In the genomic region with DNA sequence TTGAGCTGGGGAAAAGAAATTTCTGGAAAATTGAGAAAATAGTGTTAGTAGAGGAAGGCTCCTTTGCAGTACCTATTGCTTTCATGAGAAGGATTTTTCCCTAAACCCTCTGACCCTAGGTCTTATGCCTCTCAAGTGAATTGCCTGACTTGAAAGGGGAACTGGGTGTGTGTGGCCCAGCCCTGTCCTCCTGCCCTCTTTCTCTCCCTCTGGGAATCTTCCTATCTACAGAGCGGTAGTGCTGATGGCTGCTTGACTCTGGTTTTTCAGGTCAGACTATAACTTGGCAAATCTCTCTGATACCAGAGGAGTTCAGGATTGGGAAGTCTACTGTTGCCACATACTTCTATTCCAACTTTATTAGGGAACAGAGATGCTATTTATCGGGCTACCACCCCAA, we compare ENCODE assay signal across 18 cellular contexts. TPM values are rescaled to one million over a fixed set of nuclear protein-coding genes. Genes with fewer than 3 reads are reported as not detected.
DNase-seq lines count a peak whose midpoint lies in the region; ATAC-seq and TF ChIP-seq lines count a peak whose summit lies in the region.
"Had no signal": no experiment of that assay in that cellular context is flagged by ENCODE, and none has a peak within 500 bp of the region (broad histone marks: within the 10 kb centered on the region; RNA-seq: fewer than 3 reads in every experiment).

No MANE protein-coding gene starts in this region.

- H3K9me2 ChIP-seq in GM23338 (ENCODE audit: insufficient read depth), result no peaks in the 10 kb centered on the region

- H3K4me1 Mint-ChIP-seq in GM23338 (peaks cover 65% of the 10 kb centered on the region), nephron progenitor cell (peaks cover 63% of the 10 kb centered on the region)
- H3K4me1 Mint-ChIP-seq: CD4-positive, alpha-beta memory T cell had no signal

- peaks cover 2% of the 10 kb centered on the region for H3K27me3 Mint-ChIP-seq in GM23338 (ENCODE audit: insufficient read depth, low read depth, poor library complexity)
- H3K27me3 Mint-ChIP-seq in nephron progenitor cell (ENCODE audit: low read depth, poor library complexity), result no peaks in the 10 kb centered on the region

- H3K4me2 ChIP-seq in GM23338, result no peak overlapping the region

- no peak overlapping the region for H3K4me3 Mint-ChIP-seq in GM23338
- H3K4me3 Mint-ChIP-seq in nephron progenitor cell, result no peak overlapping the region
- H3K4me3 Mint-ChIP-seq: CD4-positive, alpha-beta memory T cell had no signal

- H3K27ac ChIP-seq in GM23338 (ENCODE audit: low read depth) (no peak overlapping the region), SJCRH30 (peak overlapping the region; percentile 97)

- H3K9me3 Mint-ChIP-seq in GM23338, result no peaks in the 10 kb centered on the region
- no peaks in the 10 kb centered on the region for H3K9me3 Mint-ChIP-seq in nephron progenitor cell
- H3K9me3 Mint-ChIP-seq: CD4-positive, alpha-beta memory T cell had no signal

- H4K20me1 ChIP-seq in GM23338 (replicated peaks; ENCODE audit: insufficient read depth), result no peaks in the 10 kb centered on the region

- no peaks in the 10 kb centered on the region for H3K36me3 Mint-ChIP-seq in GM23338 (ENCODE audit: low read depth)
- H3K36me3 Mint-ChIP-seq in nephron progenitor cell (ENCODE audit: low read depth), result no peaks in the 10 kb centered on the region
- H3K36me3 Mint-ChIP-seq: CD4-positive, alpha-beta memory T cell had no signal

- no peaks in the 10 kb centered on the region for H3F3A ChIP-seq in GM23338 (replicated peaks; ENCODE audit: low read depth)

- H3K36me3 ChIP-seq in GM23338 (ENCODE audit: insufficient read depth), result no peaks in the 10 kb centered on the region
- no peaks in the 10 kb centered on the region for H3K36me3 ChIP-seq in SJCRH30

- DNase-seq in GM23338 (ENCODE audit: low spot score), result no peak
- peak; percentile 62 to 84 for DNase-seq in SJCRH30
- peak; percentile 10 for DNase-seq in epithelial cell of esophagus (ENCODE audit: low read depth)
- no peak for DNase-seq in nephron progenitor cell
- DNase-seq in T-helper 9 cell, result no peak
- DNase-seq in GM19238 (ENCODE audit: insufficient read length, low spot score), result no peak
- DNase-seq in DMS153 treated with DMSO at 0.1 percent for 48 hours (lab: John Stamatoyannopoulos, UW; ENCODE audit: unreplicated experiment), result no peak
- DNase-seq: C1 segment of cervical spinal cord; Calu3; CD4-positive, alpha-beta memory T cell; COR-L47; DND-41; H7; HCEC 1CT had no signal

- no peak overlapping the region for H2AFZ ChIP-seq in GM23338

- no peak overlapping the region for H3K27ac Mint-ChIP-seq in GM23338
- peak overlapping the region; percentile 75 for H3K27ac Mint-ChIP-seq in nephron progenitor cell
- H3K27ac Mint-ChIP-seq: CD4-positive, alpha-beta memory T cell had no signal

- peaks cover 47% of the 10 kb centered on the region for H3K4me1 ChIP-seq in GM23338 (ENCODE audit: insufficient read depth)
- H3K4me1 ChIP-seq in SJCRH30, result peaks cover 57% of the 10 kb centered on the region

- TF ChIP-seq CTCF in GM23338 (conservative IDR thresholded peaks at IDR 0.05; ENCODE audit: low read depth in 2 of 2) (no peak), epithelial cell of esophagus (IDR thresholded peaks at IDR 0.05; ENCODE audit: insufficient read depth, low read depth, low read length, missing control alignments) (no peak), nephron progenitor cell (IDR thresholded peaks at IDR 0.05) (no peak)

- no peak overlapping the region for H3K4me3 ChIP-seq in GM23338
- no peak overlapping the region for H3K4me3 ChIP-seq in SJCRH30
- H3K4me3 ChIP-seq in epithelial cell of esophagus (ENCODE audit: low read length), result no peak overlapping the region

- no peaks in the 10 kb centered on the region for H3K27me3 ChIP-seq in GM23338 (ENCODE audit: insufficient read depth)
- no peaks in the 10 kb centered on the region for H3K27me3 ChIP-seq in SJCRH30

- no peaks in the 10 kb centered on the region for H3K79me2 ChIP-seq in GM23338 (replicated peaks; ENCODE audit: insufficient read depth)

- H3K9me3 ChIP-seq in SJCRH30 (replicated peaks), result no peaks in the 10 kb centered on the region

- ATAC-seq in GM23338, result peak; percentile 9; the same call in 1 of the 3 replicates
- ATAC-seq in GM21381 (IDR thresholded peaks at IDR 0.05; ENCODE audit: unreplicated experiment), result no peak

TF ChIP-seq in GM23338, 12 proteins besides CTCF, POLR2A, EP300 and RAD21:
- no peak for TF ChIP-seq NANOG (IDR thresholded peaks at IDR 0.05; ENCODE audit: borderline replicate concordance)
- TF ChIP-seq, protein P1, sequence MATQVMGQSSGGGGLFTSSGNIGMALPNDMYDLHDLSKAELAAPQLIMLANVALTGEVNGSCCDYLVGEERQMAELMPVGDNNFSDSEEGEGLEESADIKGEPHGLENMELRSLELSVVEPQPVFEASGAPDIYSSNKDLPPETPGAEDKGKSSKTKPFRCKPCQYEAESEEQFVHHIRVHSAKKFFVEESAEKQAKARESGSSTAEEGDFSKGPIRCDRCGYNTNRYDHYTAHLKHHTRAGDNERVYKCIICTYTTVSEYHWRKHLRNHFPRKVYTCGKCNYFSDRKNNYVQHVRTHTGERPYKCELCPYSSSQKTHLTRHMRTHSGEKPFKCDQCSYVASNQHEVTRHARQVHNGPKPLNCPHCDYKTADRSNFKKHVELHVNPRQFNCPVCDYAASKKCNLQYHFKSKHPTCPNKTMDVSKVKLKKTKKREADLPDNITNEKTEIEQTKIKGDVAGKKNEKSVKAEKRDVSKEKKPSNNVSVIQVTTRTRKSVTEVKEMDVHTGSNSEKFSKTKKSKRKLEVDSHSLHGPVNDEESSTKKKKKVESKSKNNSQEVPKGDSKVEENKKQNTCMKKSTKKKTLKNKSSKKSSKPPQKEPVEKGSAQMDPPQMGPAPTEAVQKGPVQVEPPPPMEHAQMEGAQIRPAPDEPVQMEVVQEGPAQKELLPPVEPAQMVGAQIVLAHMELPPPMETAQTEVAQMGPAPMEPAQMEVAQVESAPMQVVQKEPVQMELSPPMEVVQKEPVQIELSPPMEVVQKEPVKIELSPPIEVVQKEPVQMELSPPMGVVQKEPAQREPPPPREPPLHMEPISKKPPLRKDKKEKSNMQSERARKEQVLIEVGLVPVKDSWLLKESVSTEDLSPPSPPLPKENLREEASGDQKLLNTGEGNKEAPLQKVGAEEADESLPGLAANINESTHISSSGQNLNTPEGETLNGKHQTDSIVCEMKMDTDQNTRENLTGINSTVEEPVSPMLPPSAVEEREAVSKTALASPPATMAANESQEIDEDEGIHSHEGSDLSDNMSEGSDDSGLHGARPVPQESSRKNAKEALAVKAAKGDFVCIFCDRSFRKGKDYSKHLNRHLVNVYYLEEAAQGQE (IDR thresholded peaks at IDR 0.05; ENCODE audit: unreplicated experiment), result no peak
- no peak for TF ChIP-seq EZH2phosphoT487 (IDR thresholded peaks at IDR 0.05; ENCODE audit: unreplicated experiment)
- no peak for TF ChIP-seq CREB1 (CRISPR knock-in tag; IDR thresholded peaks at IDR 0.05; ENCODE audit: low read depth)
- TF ChIP-seq, protein P2, sequence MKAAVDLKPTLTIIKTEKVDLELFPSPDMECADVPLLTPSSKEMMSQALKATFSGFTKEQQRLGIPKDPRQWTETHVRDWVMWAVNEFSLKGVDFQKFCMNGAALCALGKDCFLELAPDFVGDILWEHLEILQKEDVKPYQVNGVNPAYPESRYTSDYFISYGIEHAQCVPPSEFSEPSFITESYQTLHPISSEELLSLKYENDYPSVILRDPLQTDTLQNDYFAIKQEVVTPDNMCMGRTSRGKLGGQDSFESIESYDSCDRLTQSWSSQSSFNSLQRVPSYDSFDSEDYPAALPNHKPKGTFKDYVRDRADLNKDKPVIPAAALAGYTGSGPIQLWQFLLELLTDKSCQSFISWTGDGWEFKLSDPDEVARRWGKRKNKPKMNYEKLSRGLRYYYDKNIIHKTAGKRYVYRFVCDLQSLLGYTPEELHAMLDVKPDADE (IDR thresholded peaks at IDR 0.05), result no peak
- TF ChIP-seq POLR2AphosphoS5 (IDR thresholded peaks at IDR 0.05; ENCODE audit: low read depth), result no peak
- no peak for TF ChIP-seq ZNF331 (CRISPR knock-in tag; IDR thresholded peaks at IDR 0.05; ENCODE audit: low read depth)
- TF ChIP-seq STAT1 (IDR thresholded peaks at IDR 0.05; ENCODE audit: unreplicated experiment), result no peak
- no peak for TF ChIP-seq EZH2 (IDR thresholded peaks at IDR 0.05; ENCODE audit: low read depth, unreplicated experiment)
- TF ChIP-seq JUNB (IDR thresholded peaks at IDR 0.05; ENCODE audit: unreplicated experiment), result no peak
- no peak for TF ChIP-seq ZNF114 (CRISPR knock-in tag; IDR thresholded peaks at IDR 0.05)

RNA-seq across cellular contexts. Expression of a gene that starts 19.2 kb away (rescaled TPM):
- 34.2 and 41.3 TPM in 2 replicates for total RNA-seq in GM23338 (2014; rRNA removed; shearing (Covaris generic))
- polyA plus RNA-seq in GM23338 (2016; fragmentation: Nextera tagmentation; extraction: Ambion mirVana), result 32.9 and 33.2 TPM in 2 replicates
- not detected in 2 replicates for total RNA-seq in SJCRH30 (2014; rRNA removed; shearing (Covaris generic))
- total RNA-seq: A172 had no signal

RNA-seq across cellular contexts. Expression of a gene that starts 41.5 kb away (rescaled TPM):
- 7.0 and 8.2 TPM in 2 replicates for total RNA-seq in GM23338 (2014; rRNA removed; shearing (Covaris generic))
- polyA plus RNA-seq in GM23338 (2016; fragmentation: Nextera tagmentation; extraction: Ambion mirVana), result 3.9 and 4.8 TPM in 2 replicates
- 0.24 TPM in 1 of 2 replicates, not detected in the other for total RNA-seq in SJCRH30 (2014; rRNA removed; shearing (Covaris generic))
- total RNA-seq: A172; A673; Calu3; CD4-positive, alpha-beta memory T cell had no signal
- polyA plus RNA-seq: BJ; CD4-positive, alpha-beta memory T cell had no signal

Comparison
In these comparisons a context has a peak if more than half of its experiments do, and no peak if none do; other contexts are left out.
1. DNase-seq: peak in SJCRH30 (2 of 2) and epithelial cell of esophagus (single experiment); none in GM23338 (single experiment), nephron progenitor cell (single experiment), T-helper 9 cell (single experiment), GM19238 (single experiment) and DMS153 treated with DMSO at 0.1 percent for 48 hours (single experiment).
2. RNA of a gene that starts 19.2 kb away (total RNA-seq): 34.2 to 41.3 TPM in GM23338; not detected in SJCRH30; every median in the first group is over 10 times any median in the second.